Comparison of ENCODE assay signal across 6 cellular contexts in the genomic region with DNA sequence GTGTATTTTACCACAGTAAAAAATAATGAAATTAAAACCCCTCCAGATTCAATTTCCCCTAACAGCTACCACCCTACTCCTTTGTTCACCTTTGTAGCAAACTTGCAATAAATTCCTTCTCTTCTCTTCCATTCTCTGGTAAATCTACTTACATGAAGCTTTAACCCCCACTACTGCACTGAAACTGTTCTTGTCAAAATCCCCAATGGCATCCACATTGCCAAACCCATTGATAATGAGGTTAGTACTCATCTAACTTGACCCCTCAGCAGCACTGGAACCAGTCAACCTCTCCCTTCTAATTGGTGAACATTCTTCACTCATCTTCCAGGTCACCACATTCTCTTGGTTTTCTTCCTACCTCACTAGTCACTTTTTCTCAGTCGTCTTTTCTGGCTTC.
"Had no signal": no experiment of that assay in that cellular context is flagged by ENCODE, and none has a peak within 500 bp of the region (broad histone marks: within the 10 kb centered on the region; RNA-seq: fewer than 3 reads in every experiment).

No MANE protein-coding gene starts in this region.

- ATAC-seq: GM12878 had no signal

- H3K4me3 ChIP-seq: GM12878 had no signal

- FAIRE-seq: G401.6, GM12878, GM18507, GM19239 had no signal

- DNase-seq: GDM1, GF-D8 had no signal
